Comparison of ENCODE assay signal across 1 cellular context in the genomic region with DNA sequence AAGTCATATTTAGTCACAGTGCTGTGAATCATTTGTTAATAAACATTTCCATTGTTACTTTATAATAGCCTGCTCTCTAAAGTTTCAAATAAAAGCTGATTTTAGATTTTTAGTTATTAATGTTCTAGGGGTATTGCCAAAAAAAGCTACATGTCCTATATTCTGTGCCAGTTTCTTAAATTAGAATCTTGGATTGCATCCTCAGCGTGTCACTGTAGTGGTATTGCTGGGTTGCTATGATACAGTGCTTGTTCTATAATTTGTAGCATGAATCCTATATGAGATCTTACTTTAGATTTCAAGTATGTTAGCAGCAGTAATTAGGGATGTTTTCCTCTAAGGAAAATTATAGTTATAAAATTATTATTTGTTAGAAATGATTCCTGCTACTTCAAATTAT.
TF ChIP-seq lines count a peak whose summit lies in the region.

No MANE protein-coding gene starts in this region.

TF ChIP-seq in K562, 482 proteins besides CTCF, POLR2A, EP300 and RAD21:
- no peak for TF ChIP-seq HLTF (IDR thresholded peaks at IDR 0.05)
- TF ChIP-seq KDM2B (CRISPR knock-in tag; IDR thresholded peaks at IDR 0.05) = no peak
- TF ChIP-seq BRD9 (IDR thresholded peaks at IDR 0.05; ENCODE audit: low read depth, partially characterized antibody) = no peak
- no peak for TF ChIP-seq TEAD2 (tag; IDR thresholded peaks at IDR 0.05)
- TF ChIP-seq MED1 (CRISPR knock-in tag; IDR thresholded peaks at IDR 0.05; ENCODE audit: borderline replicate concordance) = no peak
- no peak for TF ChIP-seq ZNF282 (CRISPR knock-in tag; IDR thresholded peaks at IDR 0.05)
- TF ChIP-seq DIDO1 (tag; IDR thresholded peaks at IDR 0.05; ENCODE audit: low read depth) = no peak
- TF ChIP-seq, protein P1, sequence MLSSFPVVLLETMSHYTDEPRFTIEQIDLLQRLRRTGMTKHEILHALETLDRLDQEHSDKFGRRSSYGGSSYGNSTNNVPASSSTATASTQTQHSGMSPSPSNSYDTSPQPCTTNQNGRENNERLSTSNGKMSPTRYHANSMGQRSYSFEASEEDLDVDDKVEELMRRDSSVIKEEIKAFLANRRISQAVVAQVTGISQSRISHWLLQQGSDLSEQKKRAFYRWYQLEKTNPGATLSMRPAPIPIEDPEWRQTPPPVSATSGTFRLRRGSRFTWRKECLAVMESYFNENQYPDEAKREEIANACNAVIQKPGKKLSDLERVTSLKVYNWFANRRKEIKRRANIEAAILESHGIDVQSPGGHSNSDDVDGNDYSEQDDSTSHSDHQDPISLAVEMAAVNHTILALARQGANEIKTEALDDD (IDR thresholded peaks at IDR 0.05) = no peak
